ENCODE assay signal across 17 cellular contexts in the genomic region with DNA sequence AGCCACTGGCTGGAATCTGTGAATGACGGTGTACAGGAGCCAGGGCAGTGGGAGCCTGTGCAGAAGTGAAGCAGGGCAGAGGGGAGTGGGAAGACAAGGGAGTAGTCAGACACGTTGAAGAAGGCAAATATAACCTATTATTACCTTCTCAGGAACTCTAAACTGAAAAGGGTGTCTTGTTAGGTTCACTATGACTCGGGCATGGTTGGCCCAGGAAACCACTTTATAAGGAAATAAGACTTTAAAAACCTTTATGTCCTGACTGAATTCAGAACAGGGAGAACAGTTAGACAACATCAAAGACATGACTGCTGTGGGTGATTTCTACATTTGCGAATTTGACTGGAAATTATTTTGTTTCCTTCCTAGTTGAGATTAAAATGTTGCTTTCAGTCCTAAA.
"Had no signal": no experiment of that assay in that cellular context is flagged by ENCODE, and none has a peak within 500 bp of the region (broad histone marks: within the 10 kb centered on the region; RNA-seq: fewer than 3 reads in every experiment).

No MANE protein-coding gene starts in this region.

- H3K9me3 ChIP-seq: adrenal gland, heart left ventricle, mucosa of descending colon, sigmoid colon, tibial nerve had no signal

- H3K27me3 ChIP-seq: adrenal gland, sigmoid colon, tibial nerve had no signal

- DNase-seq: activated gamma-delta T cell; adrenal gland; central memory CD4-positive, alpha-beta T cell; cortex of kidney; effector memory CD4-positive, alpha-beta T cell; heart left ventricle; left colon; mucosa of descending colon; RPMI8226; sigmoid colon; stimulated activated CD4-positive, alpha-beta T cell treated with anti-CD3 and anti-CD28 coated beads, Interleukin-4, amount 100 ng/mL, for 24 hours; T1000 had no signal

- FAIRE-seq: frontal cortex had no signal

- H3K27ac Mint-ChIP-seq: naive thymus-derived CD8-positive, alpha-beta T cell had no signal

- H3K9me3 Mint-ChIP-seq: naive thymus-derived CD8-positive, alpha-beta T cell had no signal

- H3K36me3 ChIP-seq: adrenal gland, heart left ventricle, sigmoid colon, tibial nerve had no signal

- H3K27ac ChIP-seq: adrenal gland, heart left ventricle, sigmoid colon, tibial nerve, VCaP had no signal

- H3K4me3 Mint-ChIP-seq: naive thymus-derived CD8-positive, alpha-beta T cell had no signal

- H3K4me3 ChIP-seq: adrenal gland, heart left ventricle, lung, mucosa of descending colon, sigmoid colon, tibial nerve had no signal

- H3K36me3 Mint-ChIP-seq: naive thymus-derived CD8-positive, alpha-beta T cell had no signal

- ATAC-seq: heart left ventricle; left colon; mucosa of descending colon; naive thymus-derived CD8-positive, alpha-beta T cell had no signal

- H3K4me1 ChIP-seq: adrenal gland, heart left ventricle, sigmoid colon, tibial nerve had no signal
